Comparison of ENCODE assay signal across 14 cellular contexts in the genomic region with DNA sequence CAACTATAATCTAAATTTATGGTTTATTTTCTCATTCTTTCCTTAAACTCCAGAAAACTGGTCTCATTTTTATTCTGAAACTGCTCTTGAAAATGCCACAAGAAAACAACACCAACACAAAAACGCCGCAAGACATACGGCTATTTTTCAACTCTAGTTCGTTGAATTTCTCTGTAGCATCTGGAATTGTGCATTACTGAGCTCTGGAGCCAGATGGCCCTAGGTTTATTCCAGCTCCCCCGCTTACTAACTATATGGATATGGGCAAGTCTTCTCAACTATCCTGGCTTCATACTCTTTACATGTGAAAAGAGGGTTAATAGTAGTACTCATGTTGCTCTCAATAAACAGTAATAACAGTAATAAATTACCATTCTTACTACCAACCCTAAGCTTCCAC. TPM values are rescaled to one million over a fixed set of nuclear protein-coding genes. Genes with fewer than 3 reads are reported as not detected.
DNase-seq lines count a peak whose midpoint lies in the region; ATAC-seq and TF ChIP-seq lines count a peak whose summit lies in the region.
"Had no signal": no experiment of that assay in that cellular context is flagged by ENCODE, and none has a peak within 500 bp of the region (broad histone marks: within the 10 kb centered on the region; RNA-seq: fewer than 3 reads in every experiment).

No MANE protein-coding gene starts in this region.

- TF ChIP-seq POLR2A in adrenal gland (IDR thresholded peaks at IDR 0.05), result no peak

- POLR2A ChIA-PET in CD4-positive, alpha-beta T cell (lab: Charles Lee), result interaction anchor here (0.6 kb wide), 1 partner anchor 217 kb away, joined by 4 read pairs; no protein-coding TSS in a partner anchor

- H3K4me3 ChIP-seq in GM23338 (no peak overlapping the region), adrenal gland (no peak overlapping the region), ascending aorta (no peak overlapping the region)
- H3K4me3 ChIP-seq: A549 had no signal

- H3K79me2 ChIP-seq in GM23338 (replicated peaks; ENCODE audit: insufficient read depth), result peaks cover 11% of the 10 kb centered on the region

- no peak for TF ChIP-seq CTCF in CD4-positive, alpha-beta T cell (IDR thresholded peaks at IDR 0.05)
- TF ChIP-seq CTCF in GM23338 (conservative IDR thresholded peaks at IDR 0.05; ENCODE audit: low read depth in 2 of 2) (no peak), Calu3 (IDR thresholded peaks at IDR 0.05; ENCODE audit: unreplicated experiment) (no peak), adrenal gland (IDR thresholded peaks at IDR 0.05) (no peak), ascending aorta (IDR thresholded peaks at IDR 0.05) (no peak)

- H2AFZ ChIP-seq in GM23338, result no peak overlapping the region

- H3F3A ChIP-seq in GM23338 (replicated peaks; ENCODE audit: low read depth), result no peaks in the 10 kb centered on the region

- H3K4me1 ChIP-seq in GM23338 (ENCODE audit: insufficient read depth), result peaks cover 47% of the 10 kb centered on the region
- H3K4me1 ChIP-seq in adrenal gland (replicated peaks in 1 of 2), result peaks cover 0 to 4% of the 10 kb centered on the region in 2 donors
- no peaks in the 10 kb centered on the region for H3K4me1 ChIP-seq in ascending aorta

- no peaks in the 10 kb centered on the region for H3K9me3 Mint-ChIP-seq in CD4-positive, alpha-beta T cell
- H3K9me3 Mint-ChIP-seq in GM23338 (no peaks in the 10 kb centered on the region), memory B cell (no peaks in the 10 kb centered on the region), Calu3 (ENCODE audit: low read depth, unreplicated experiment) (no peaks in the 10 kb centered on the region)
- H3K9me3 Mint-ChIP-seq: CD14-positive monocyte, HFFc6 had no signal

- 78 to 89% (median 86%) methylated on average over 5 of the region's 5 CpGs for WGBS in adrenal gland, 4 donors

- intact Hi-C loops in CD4-positive, alpha-beta T cell (cut with DNase I, micrococcal nuclease), result no loop called here
- intact Hi-C loops in Calu3 (cut with micrococcal nuclease; ENCODE audit: unreplicated experiment) (no loop called here), adrenal gland (cut with DNase I) (no loop called here), ascending aorta (cut with DNase I) (no loop called here)

- H3K27ac Mint-ChIP-seq in CD4-positive, alpha-beta T cell, result peak overlapping the region; percentile 37
- H3K27ac Mint-ChIP-seq in GM23338 (peak overlapping the region; percentile 25; the same call in 1 of the 2 replicates), memory B cell (peak overlapping the region; percentile 6), Calu3 (ENCODE audit: unreplicated experiment) (no peak overlapping the region)

- H3K27ac ChIP-seq in CD4-positive, alpha-beta T cell (ENCODE audit: low read depth, low read length), result no peak overlapping the region
- H3K27ac ChIP-seq in GM23338 (ENCODE audit: low read depth), result no peak overlapping the region; the same call in 1 of the 2 replicates
- H3K27ac ChIP-seq in adrenal gland, result no peak overlapping the region
- H3K27ac ChIP-seq in ascending aorta, result no peak overlapping the region
- H3K27ac ChIP-seq: A549 had no signal

- H3K4me1 Mint-ChIP-seq in CD4-positive, alpha-beta T cell (ENCODE audit: low read depth), result peaks cover 11% of the 10 kb centered on the region
- H3K4me1 Mint-ChIP-seq in GM23338, result peaks cover 47% of the 10 kb centered on the region
- peaks cover 12% of the 10 kb centered on the region for H3K4me1 Mint-ChIP-seq in memory B cell
- H3K4me1 Mint-ChIP-seq in Calu3 (ENCODE audit: low read depth, unreplicated experiment), result no peaks in the 10 kb centered on the region

- no peaks in the 10 kb centered on the region for H3K9me2 ChIP-seq in GM23338 (ENCODE audit: insufficient read depth)

- H3K9me3 ChIP-seq in CD4-positive, alpha-beta T cell (ENCODE audit: control insufficient read depth, low read length), result no peaks in the 10 kb centered on the region
- H3K9me3 ChIP-seq in adrenal gland (replicated peaks in 1 of 3), result no peaks in the 10 kb centered on the region
- H3K9me3 ChIP-seq in ascending aorta, result no peaks in the 10 kb centered on the region
- H3K9me3 ChIP-seq: A549 had no signal

- H3K36me3 Mint-ChIP-seq in CD4-positive, alpha-beta T cell (ENCODE audit: low read depth), result peaks cover 11% of the 10 kb centered on the region
- peaks cover 12% of the 10 kb centered on the region; the same call in 2 of the 3 replicates for H3K36me3 Mint-ChIP-seq in GM23338 (ENCODE audit: low read depth)
- H3K36me3 Mint-ChIP-seq in memory B cell, result peaks cover 6% of the 10 kb centered on the region
- peaks cover 5% of the 10 kb centered on the region for H3K36me3 Mint-ChIP-seq in Calu3 (ENCODE audit: insufficient read depth, unreplicated experiment)

- H3K27me3 Mint-ChIP-seq in CD4-positive, alpha-beta T cell, result no peaks in the 10 kb centered on the region
- peaks cover 6% of the 10 kb centered on the region for H3K27me3 Mint-ChIP-seq in GM23338 (ENCODE audit: insufficient read depth, low read depth, poor library complexity)
- no peaks in the 10 kb centered on the region for H3K27me3 Mint-ChIP-seq in memory B cell
- no peaks in the 10 kb centered on the region for H3K27me3 Mint-ChIP-seq in Calu3 (ENCODE audit: unreplicated experiment)

- no peak overlapping the region for H3K4me3 Mint-ChIP-seq in CD4-positive, alpha-beta T cell
- H3K4me3 Mint-ChIP-seq in GM23338, result no peak overlapping the region
- no peak overlapping the region for H3K4me3 Mint-ChIP-seq in memory B cell
- H3K4me3 Mint-ChIP-seq in Calu3 (ENCODE audit: low read depth, unreplicated experiment), result no peak overlapping the region
- H3K4me3 Mint-ChIP-seq: CD14-positive monocyte, HFFc6 had no signal

- ATAC-seq in CD4-positive, alpha-beta T cell (ENCODE audit: poor library complexity), result no peak
- ATAC-seq in GM23338 (no peak), memory B cell (ENCODE audit: low read depth) (no peak)
- ATAC-seq: A549 had no signal

- CTCF ChIA-PET in CD4-positive, alpha-beta T cell (lab: Charles Lee), result interaction anchor here (1.2 kb wide), 1 partner anchor 10 kb away, joined by 3 read pairs; no protein-coding TSS in a partner anchor
- CTCF ChIA-PET in Calu3 (lab: Charles Lee), result no interaction called here

- no peaks in the 10 kb centered on the region for H4K20me1 ChIP-seq in GM23338 (replicated peaks; ENCODE audit: insufficient read depth)

- H3K4me2 ChIP-seq in GM23338, result no peak overlapping the region
- H3K4me2 ChIP-seq: A549 had no signal

- H3K36me3 ChIP-seq in GM23338 (ENCODE audit: insufficient read depth) (no peaks in the 10 kb centered on the region), adrenal gland (replicated peaks in 1 of 2) (no peaks in the 10 kb centered on the region), ascending aorta (peaks cover 5 to 6% of the 10 kb centered on the region in 2 donors)

- H3K27me3 ChIP-seq in CD4-positive, alpha-beta T cell (ENCODE audit: control insufficient read depth, insufficient read depth, low read length), result no peaks in the 10 kb centered on the region
- H3K27me3 ChIP-seq in GM23338 (ENCODE audit: insufficient read depth) (no peaks in the 10 kb centered on the region), adrenal gland (no peaks in the 10 kb centered on the region), ascending aorta (no peaks in the 10 kb centered on the region)

- DNase-seq in CD4-positive, alpha-beta T cell, result no peak
- DNase-seq in GM23338 (ENCODE audit: low spot score) (no peak), RPMI7951 (ENCODE audit: low read depth) (peak; percentile 31), memory B cell (ENCODE audit: low spot score in 2 of 2) (no peak), Calu3 (no peak), adrenal gland (no peak), ascending aorta (ENCODE audit: low spot score in 2 of 2) (no peak)
- DNase-seq: DMS153, DMS79 treated with DMSO at 0.1 percent for 48 hours, EL, HCEC 1CT, HFFc6 had no signal

- BruUV-seq in Calu3 (replicated peaks; lab: Mats Ljungman, UMichigan), result no TSS peak

TF ChIP-seq in GM23338, 12 proteins besides CTCF, POLR2A, EP300 and RAD21 (continues in another document):
- TF ChIP-seq ZNF114 (CRISPR knock-in tag; IDR thresholded peaks at IDR 0.05) (no peak), JUNB (IDR thresholded peaks at IDR 0.05; ENCODE audit: unreplicated experiment) (no peak), ZNF331 (CRISPR knock-in tag; IDR thresholded peaks at IDR 0.05; ENCODE audit: low read depth) (no peak)
- TF ChIP-seq, protein P1, sequence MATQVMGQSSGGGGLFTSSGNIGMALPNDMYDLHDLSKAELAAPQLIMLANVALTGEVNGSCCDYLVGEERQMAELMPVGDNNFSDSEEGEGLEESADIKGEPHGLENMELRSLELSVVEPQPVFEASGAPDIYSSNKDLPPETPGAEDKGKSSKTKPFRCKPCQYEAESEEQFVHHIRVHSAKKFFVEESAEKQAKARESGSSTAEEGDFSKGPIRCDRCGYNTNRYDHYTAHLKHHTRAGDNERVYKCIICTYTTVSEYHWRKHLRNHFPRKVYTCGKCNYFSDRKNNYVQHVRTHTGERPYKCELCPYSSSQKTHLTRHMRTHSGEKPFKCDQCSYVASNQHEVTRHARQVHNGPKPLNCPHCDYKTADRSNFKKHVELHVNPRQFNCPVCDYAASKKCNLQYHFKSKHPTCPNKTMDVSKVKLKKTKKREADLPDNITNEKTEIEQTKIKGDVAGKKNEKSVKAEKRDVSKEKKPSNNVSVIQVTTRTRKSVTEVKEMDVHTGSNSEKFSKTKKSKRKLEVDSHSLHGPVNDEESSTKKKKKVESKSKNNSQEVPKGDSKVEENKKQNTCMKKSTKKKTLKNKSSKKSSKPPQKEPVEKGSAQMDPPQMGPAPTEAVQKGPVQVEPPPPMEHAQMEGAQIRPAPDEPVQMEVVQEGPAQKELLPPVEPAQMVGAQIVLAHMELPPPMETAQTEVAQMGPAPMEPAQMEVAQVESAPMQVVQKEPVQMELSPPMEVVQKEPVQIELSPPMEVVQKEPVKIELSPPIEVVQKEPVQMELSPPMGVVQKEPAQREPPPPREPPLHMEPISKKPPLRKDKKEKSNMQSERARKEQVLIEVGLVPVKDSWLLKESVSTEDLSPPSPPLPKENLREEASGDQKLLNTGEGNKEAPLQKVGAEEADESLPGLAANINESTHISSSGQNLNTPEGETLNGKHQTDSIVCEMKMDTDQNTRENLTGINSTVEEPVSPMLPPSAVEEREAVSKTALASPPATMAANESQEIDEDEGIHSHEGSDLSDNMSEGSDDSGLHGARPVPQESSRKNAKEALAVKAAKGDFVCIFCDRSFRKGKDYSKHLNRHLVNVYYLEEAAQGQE (IDR thresholded peaks at IDR 0.05; ENCODE audit: unreplicated experiment), result no peak

RNA-seq across cellular contexts. Expression of gene FAM98A, which starts 19.9 kb away (rescaled TPM):
- total RNA-seq in CD4-positive, alpha-beta T cell, result 10 to 100 TPM; 20.1 to 21.6 TPM
- 68.6 and 78.8 TPM in 2 replicates for total RNA-seq in GM23338 (2014; rRNA removed; shearing (Covaris generic))
- polyA plus RNA-seq in GM23338 (2016; fragmentation: Nextera tagmentation; extraction: Ambion mirVana) (148 and 149 TPM in 2 replicates), adrenal gland (100 to 1,000 TPM in 1 of 3 donors, 10 to 100 TPM in 2; 16.0 to 118 (median 27.8) TPM)
- 44.4 and 96.5 TPM in 2 replicates for total RNA-seq in RPMI7951 (2014; rRNA removed; shearing (Covaris generic))
- total RNA-seq in Calu3 (2022) (47.7 and 62.8 TPM in 2 replicates), adrenal gland (10 to 100 TPM; 18.9 to 92.2 (median 54.3) TPM), ascending aorta (34.8 TPM)
